30 cellular contexts compared by ENCODE assay signal in the genomic region with DNA sequence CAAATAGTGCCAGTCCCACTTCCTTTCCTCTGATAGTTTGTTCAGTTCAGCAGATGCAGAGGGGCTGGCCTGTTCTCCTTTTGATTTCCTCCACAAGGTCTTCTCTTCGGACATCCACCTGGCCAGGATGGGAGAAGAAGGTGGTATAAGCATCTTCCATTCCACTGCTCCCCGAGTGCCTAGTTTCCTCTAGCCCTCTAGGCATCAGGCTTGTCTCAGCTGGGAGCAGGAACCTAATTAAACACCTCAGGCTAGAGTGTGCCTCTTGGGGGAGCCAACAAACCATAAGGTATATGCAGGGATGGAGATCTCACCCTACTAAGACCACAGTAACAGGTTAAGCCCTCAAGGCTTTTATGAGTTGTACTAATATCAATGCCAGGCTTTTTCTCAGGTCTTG. TPM values are rescaled to one million over a fixed set of nuclear protein-coding genes. Genes with fewer than 3 reads are reported as not detected.
A peak's percentile ranks its signal among the peaks of the same experiment; 100 is the strongest.
DNase-seq lines count a peak whose midpoint lies in the region; ATAC-seq, FAIRE-seq and TF ChIP-seq lines count a peak whose summit lies in the region.
"Had no signal": no experiment of that assay in that cellular context is flagged by ENCODE, and none has a peak within 500 bp of the region (broad histone marks: within the 10 kb centered on the region; RNA-seq: fewer than 3 reads in every experiment).

No MANE protein-coding gene starts in this region.

- intact Hi-C loops in HepG2 (cut with micrococcal nuclease; ENCODE audit: unreplicated experiment), result no loop called here
- intact Hi-C loops in right lobe of liver (cut with DNase I), result no loop called here
- intact Hi-C loops in PC-3 (cut with micrococcal nuclease), result no loop called here
- intact Hi-C loops in mammary epithelial cell (cut with micrococcal nuclease), result no loop called here

- in situ Hi-C loops in HepG2 (cut with HindIII; ENCODE audit: extremely low pct_ligation_motif_present, low pct_unique_long_range_greater_than_20kb) (no loop called here), mammary epithelial cell (cut with MboI; ENCODE audit: low sequenced_read_pairs in 2 of 2) (no loop called here)

- 91% methylated on average over 2 of the region's 2 CpGs for WGBS in HepG2 (ENCODE audit: low lambda C conversion rate)
- WGBS in right lobe of liver (ENCODE audit: insufficient coverage, low coverage, low lambda C conversion rate, missing lambda C conversion rate), result 63% methylated on average over 1 of the region's 2 CpGs
- WGBS in mammary epithelial cell (ENCODE audit: low coverage, missing lambda C conversion rate), result 96% methylated on average over 2 of the region's 2 CpGs
- 89 to 92% methylated on average over 2 of the region's 2 CpGs for WGBS in upper lobe of left lung, 2 donors

- H3K9me3 ChIP-seq in HepG2 (ENCODE audit: low read length) (no peaks in the 10 kb centered on the region), right lobe of liver (no peaks in the 10 kb centered on the region), PC-3 (ENCODE audit: low read length) (no peaks in the 10 kb centered on the region), mammary epithelial cell (replicated peaks; ENCODE audit: insufficient read depth, low read length) (no peaks in the 10 kb centered on the region), upper lobe of left lung (no peaks in the 10 kb centered on the region)
- H3K9me3 ChIP-seq: right atrium auricular region, testis, vagina had no signal

- H4K20me1 ChIP-seq in HepG2 (ENCODE audit: insufficient read depth, low read length), result no peaks in the 10 kb centered on the region
- H4K20me1 ChIP-seq in PC-3 (ENCODE audit: low read length), result no peaks in the 10 kb centered on the region
- no peaks in the 10 kb centered on the region for H4K20me1 ChIP-seq in mammary epithelial cell (ENCODE audit: insufficient read depth, low read length)

- POLR2A ChIA-PET in HepG2 (lab: Yijun Ruan, JAX) (no interaction called here), PC-3 (lab: Charles Lee; ENCODE audit: unreplicated experiment) (no interaction called here)

- H3K9me2 ChIP-seq in PC-3 (replicated peaks; ENCODE audit: low read length), result no peaks in the 10 kb centered on the region

- H3K9ac ChIP-seq in HepG2 (ENCODE audit: insufficient read depth, low read depth, low read length) (no peak overlapping the region), PC-3 (ENCODE audit: low read length) (no peak overlapping the region), mammary epithelial cell (ENCODE audit: insufficient read depth, low read length) (no peak overlapping the region)
- H3K9ac ChIP-seq: KMS-11, parathyroid adenoma had no signal

- dilution Hi-C loops in mammary epithelial cell (cut with HindIII; ENCODE audit: low sequenced_read_pairs), result no loop called here

- CTCF ChIA-PET in HepG2 (lab: Yijun Ruan, JAX; ENCODE audit: low intra/inter-chr PET ratio, low total read pairs) (no interaction called here), PC-3 (lab: Charles Lee) (no interaction called here), mammary epithelial cell (lab: Charles Lee; ENCODE audit: low non-redundant PET) (no interaction called here)

- BruUV-seq in HepG2 (replicated peaks; lab: Mats Ljungman, UMichigan), result no TSS peak
- TSS peak; percentile 54 for BruUV-seq in PC-3 (replicated peaks; lab: Mats Ljungman, UMichigan)
- TSS peak; percentile 75 for BruUV-seq in mammary epithelial cell (replicated peaks; lab: Mats Ljungman, UMichigan)

- H3K4me3 ChIP-seq in HepG2 (replicated peaks in 1 of 3; ENCODE audit: insufficient read depth in 1 of 3, low read depth in 2 of 3, low read length in 3 of 3), result no peak overlapping the region
- H3K4me3 ChIP-seq in right lobe of liver, result no peak overlapping the region
- no peak overlapping the region for H3K4me3 ChIP-seq in PC-3 (ENCODE audit: low read length)
- no peak overlapping the region for H3K4me3 ChIP-seq in mammary epithelial cell (replicated peaks in 1 of 3; ENCODE audit: insufficient read depth in 1 of 3, low read depth in 2 of 3, low read length in 3 of 3)
- no peak overlapping the region for H3K4me3 ChIP-seq in upper lobe of left lung
- H3K4me3 ChIP-seq: right atrium auricular region, SK-N-MC, vagina had no signal

- no peaks in the 10 kb centered on the region for H3K4me1 ChIP-seq in HepG2 (ENCODE audit: insufficient read depth, low read length)
- H3K4me1 ChIP-seq in right lobe of liver, result no peaks in the 10 kb centered on the region
- H3K4me1 ChIP-seq in PC-3 (ENCODE audit: insufficient read depth, low read length), result no peaks in the 10 kb centered on the region
- no peaks in the 10 kb centered on the region for H3K4me1 ChIP-seq in mammary epithelial cell (ENCODE audit: insufficient read depth, low read length)
- H3K4me1 ChIP-seq in upper lobe of left lung, result no peaks in the 10 kb centered on the region
- H3K4me1 ChIP-seq: parathyroid adenoma, right atrium auricular region, testis had no signal

- TF ChIP-seq RAD21 in HepG2 (CRISPR knock-in tag; IDR thresholded peaks at IDR 0.05), result no peak

- no peak for TF ChIP-seq EP300 in HepG2 (IDR thresholded peaks at IDR 0.05; ENCODE audit: low read depth in 2 of 2, low read length in 2 of 2)
- no peak for TF ChIP-seq EP300 in HepG2 (CRISPR knock-in tag; IDR thresholded peaks at IDR 0.05; ENCODE audit: borderline replicate concordance)
- no peak for TF ChIP-seq EP300 in upper lobe of left lung (IDR thresholded peaks at IDR 0.05)

- H3K4me2 ChIP-seq in HepG2 (ENCODE audit: low read depth, low read length) (no peak overlapping the region), PC-3 (ENCODE audit: low read length) (no peak overlapping the region), mammary epithelial cell (ENCODE audit: insufficient read depth, low read depth, low read length) (no peak overlapping the region)
- H3K4me2 ChIP-seq: KMS-11 had no signal

- H2AFZ ChIP-seq in HepG2 (ENCODE audit: low read length) (no peak overlapping the region), PC-3 (ENCODE audit: low read length) (no peak overlapping the region), mammary epithelial cell (ENCODE audit: low read depth, low read length) (no peak overlapping the region)
- H2AFZ ChIP-seq: parathyroid adenoma had no signal

- TF ChIP-seq CTCF in HepG2 (CRISPR knock-in tag; IDR thresholded peaks at IDR 0.05) (no peak), right lobe of liver (IDR thresholded peaks at IDR 0.05) (no peak), PC-3 (conservative IDR thresholded peaks at IDR 0.05; ENCODE audit: low read depth, low read length) (no peak), mammary epithelial cell (conservative IDR thresholded peaks at IDR 0.05 in 1 of 2, IDR thresholded peaks at IDR 0.05 in 1 of 2; ENCODE audit: extremely low read depth in 1 of 2, insufficient read depth in 1 of 2, low read depth in 1 of 2, low read length in 2 of 2) (no peak), upper lobe of left lung (IDR thresholded peaks at IDR 0.05) (no peak)

- no peak overlapping the region for H3K27ac ChIP-seq in HepG2 (ENCODE audit: extremely low read length, insufficient read depth, low read length)
- no peak overlapping the region for H3K27ac ChIP-seq in right lobe of liver
- no peak overlapping the region for H3K27ac ChIP-seq in PC-3 (ENCODE audit: low read length)
- H3K27ac ChIP-seq in mammary epithelial cell (ENCODE audit: insufficient read depth, low read depth, low read length), result no peak overlapping the region
- H3K27ac ChIP-seq in upper lobe of left lung, result no peak overlapping the region
- H3K27ac ChIP-seq: KMS-11, parathyroid adenoma, right atrium auricular region, SK-N-MC, testis, vagina had no signal

- DNase-seq in HepG2 (ENCODE audit: low spot score) (no peak), right lobe of liver (no peak), PC-3 (no peak), mammary epithelial cell (no peak), activated gamma-delta T cell treated with Interleukin-2 at 50 U/mL for 16 hours (no peak), upper lobe of left lung (no peak)
- DNase-seq: activated CD4-positive, alpha-beta memory T cell treated with anti-CD3 and anti-CD28 coated beads for 36 hours; activated CD4-positive, CD25-positive, alpha-beta regulatory T cell; activated naive CD4-positive, alpha-beta T cell treated with anti-CD3 and anti-CD28 coated beads, Interleukin-2, amount 10 ng/mL, durations not matched to agents 7 days and 5 days; activated T-cell treated with anti-CD3 and anti-CD28 coated beads, Interleukin-2, amount 50 U/mL, for 1 hour; aorta; CD4-positive, alpha-beta memory T cell; DMS153; GOT3; islet precursor cell; natural killer cell; NCI-H1436 treated with DMSO at 0.1 percent for 48 hours; NCI-H2171 treated with DMSO at 0.1 percent for 48 hours; NCI-H524; stimulated activated CD4-positive, alpha-beta T cell treated with anti-CD3 and anti-CD28 coated beads, Interleukin-4, amount 100 ng/mL, for 24 hours; stimulated activated naive CD4-positive, alpha-beta T cell treated with Interleukin-2 at 50 U/mL for 16 hours; T1000 had no signal

- ATAC-seq in HepG2 (peak; percentile 21), right lobe of liver (no peak), PC-3 (peak; percentile 32), upper lobe of left lung (ENCODE audit: low FRiP score in 2 of 2) (no peak), GM18858 (IDR thresholded peaks at IDR 0.05; ENCODE audit: unreplicated experiment) (no peak)
- ATAC-seq: natural killer cell had no signal

- H3K36me3 ChIP-seq in HepG2 (replicated peaks in 1 of 2; ENCODE audit: control insufficient read depth in 1 of 2, insufficient read depth in 2 of 2, low read length in 2 of 2) (peaks cover 27 to 56% of the 10 kb centered on the region in 2 experiments; a peak in 4 of 5 replicates), right lobe of liver (peaks cover 0 to 57% (median 14%) of the 10 kb centered on the region in 4 donors), PC-3 (ENCODE audit: low read depth, low read length) (peaks cover 8% of the 10 kb centered on the region), mammary epithelial cell (ENCODE audit: insufficient read depth, low read length) (peaks cover 36% of the 10 kb centered on the region), upper lobe of left lung (peaks cover 26 to 100% (median 71%) of the 10 kb centered on the region in 4 donors)

- no peak for TF ChIP-seq POLR2A in HepG2 (IDR thresholded peaks at IDR 0.05; ENCODE audit: insufficient read depth in 1 of 2, low read depth in 2 of 2, low read length in 2 of 2)
- no peak for TF ChIP-seq POLR2A in right lobe of liver (IDR thresholded peaks at IDR 0.05)
- TF ChIP-seq POLR2A in upper lobe of left lung (IDR thresholded peaks at IDR 0.05), result no peak

- H3K27me3 ChIP-seq in HepG2 (ENCODE audit: control insufficient read depth in 1 of 2, insufficient read depth in 2 of 2, low read length in 2 of 2), result no peaks in the 10 kb centered on the region
- H3K27me3 ChIP-seq in right lobe of liver, result no peaks in the 10 kb centered on the region
- no peaks in the 10 kb centered on the region for H3K27me3 ChIP-seq in PC-3 (ENCODE audit: low read length)
- H3K27me3 ChIP-seq in mammary epithelial cell (ENCODE audit: insufficient read depth, low read length), result no peaks in the 10 kb centered on the region
- H3K27me3 ChIP-seq in upper lobe of left lung, result no peaks in the 10 kb centered on the region
- H3K27me3 ChIP-seq: right atrium auricular region, testis, vagina had no signal

- no peaks in the 10 kb centered on the region for H3F3A ChIP-seq in PC-3 (ENCODE audit: low read length, unreplicated experiment)

- no peak for FAIRE-seq in HepG2 (lab: Jason Lieb, UNC)
- FAIRE-seq: G401.6 had no signal

- H3K79me2 ChIP-seq in HepG2 (ENCODE audit: insufficient read depth, low read length) (no peaks in the 10 kb centered on the region), PC-3 (ENCODE audit: low read length) (no peaks in the 10 kb centered on the region), mammary epithelial cell (ENCODE audit: insufficient read depth, low read length) (no peaks in the 10 kb centered on the region)
- H3K79me2 ChIP-seq: parathyroid adenoma had no signal

RNA-seq across cellular contexts. Expression of gene DND1, which starts 0.8 kb away (rescaled TPM):
- total RNA-seq in HepG2 (2016; rRNA removed; fragmentation: Illumina TruSeq; extraction: Trizol) (0.17 and 0.55 TPM in 2 replicates), right lobe of liver (1 to 10 TPM in 1 of 6 experiments, under 1 TPM in 5; 0.27 to 1.4 (median 0.69) TPM), PC-3 (2014; rRNA removed) (0.75 and 1.1 TPM in 2 replicates), mammary epithelial cell (1 to 10 TPM in 1 of 2 donors, under 1 TPM in 1; 0.67 to 1.1 TPM), upper lobe of left lung (1 to 10 TPM in 5 of 6 donors, under 1 TPM in 1; 0.92 to 3.6 (median 1.6) TPM)
- not detected in 2 replicates for total RNA-seq in HepG2 (2016; cell fraction: cytosol; rRNA removed; fragmentation: Illumina TruSeq; extraction: Trizol; ENCODE audit: low read depth)
- total RNA-seq in HepG2 (2016; cell fraction: insoluble cytoplasmic fraction; rRNA removed; fragmentation: Illumina TruSeq; extraction: Trizol), result 0.63 TPM in 1 of 2 replicates, not detected in the other
- 0.15 and 0.21 TPM in 2 replicates for total RNA-seq in HepG2 (2016; cell fraction: membrane; rRNA removed; fragmentation: Illumina TruSeq; extraction: Trizol)
- total RNA-seq in HepG2 (2016; cell fraction: nucleus; rRNA removed; fragmentation: Illumina TruSeq; extraction: Trizol), result 0.93 and 1.1 TPM in 2 replicates
- polyA plus RNA-seq in HepG2 (2011; rRNA removed) (0.48 and 1.3 TPM in 2 replicates), mammary epithelial cell (0.44 TPM)
- 0.28 and 0.52 TPM in 2 replicates for polyA plus RNA-seq in HepG2 (2011; cell fraction: cytosol; rRNA removed)
- 8.9 and 9.8 TPM in 2 replicates for polyA plus RNA-seq in HepG2 (2011; cell fraction: nucleus; rRNA removed)
- not detected in 2 replicates for polyA plus RNA-seq in HepG2 (2012)
- polyA plus RNA-seq in HepG2 (2016; cell fraction: cytosol; fragmentation: Illumina TruSeq; extraction: Trizol; ENCODE audit: low read depth), result 0.07 TPM in 1 of 2 replicates, not detected in the other
- 0.15 TPM in 1 of 2 replicates, not detected in the other for polyA plus RNA-seq in HepG2 (2016; cell fraction: insoluble cytoplasmic fraction; fragmentation: Illumina TruSeq; extraction: Trizol; ENCODE audit: low read depth)
- 0.23 TPM in 2 replicates for polyA plus RNA-seq in HepG2 (2016; cell fraction: membrane; fragmentation: Illumina TruSeq; extraction: Trizol; ENCODE audit: low read depth)
- polyA plus RNA-seq in HepG2 (2016; cell fraction: nucleus; fragmentation: Illumina TruSeq; extraction: Trizol; ENCODE audit: insufficient read depth, low read depth), result 2.8 and 3.7 TPM in 2 replicates
- polyA minus RNA-seq in HepG2 (2011; rRNA and poly(A)+ RNA removed; ENCODE audit: low replicate concordance), result 0.88 and 1.3 TPM in 2 replicates
- not detected in 2 replicates for polyA minus RNA-seq in HepG2 (2011; cell fraction: cytosol; rRNA and poly(A)+ RNA removed)
- polyA minus RNA-seq in HepG2 (2011; cell fraction: nucleus; rRNA and poly(A)+ RNA removed), result 1.2 and 1.4 TPM in 2 replicates
- not detected for polyA minus RNA-seq in mammary epithelial cell
- polyA plus RNA-seq: CD4-positive, alpha-beta memory T cell had no signal

RNA-seq across cellular contexts. Expression of gene WDR55, which starts 9.5 kb away (rescaled TPM):
- 18.2 and 18.5 TPM in 2 replicates for total RNA-seq in HepG2 (2016; rRNA removed; fragmentation: Illumina TruSeq; extraction: Trizol)
- total RNA-seq in HepG2 (2016; cell fraction: cytosol; rRNA removed; fragmentation: Illumina TruSeq; extraction: Trizol; ENCODE audit: low read depth), result 1.8 and 2.8 TPM in 2 replicates
- 17.1 and 17.6 TPM in 2 replicates for total RNA-seq in HepG2 (2016; cell fraction: insoluble cytoplasmic fraction; rRNA removed; fragmentation: Illumina TruSeq; extraction: Trizol)
- 8.8 TPM in 2 replicates for total RNA-seq in HepG2 (2016; cell fraction: membrane; rRNA removed; fragmentation: Illumina TruSeq; extraction: Trizol)
- 16.0 and 18.3 TPM in 2 replicates for total RNA-seq in HepG2 (2016; cell fraction: nucleus; rRNA removed; fragmentation: Illumina TruSeq; extraction: Trizol)
- polyA plus RNA-seq in HepG2 (2011; rRNA removed), result 17.7 and 23.4 TPM in 2 replicates
- polyA plus RNA-seq in HepG2 (2011; cell fraction: cytosol; rRNA removed), result 15.6 and 19.1 TPM in 2 replicates
- 55.5 and 55.6 TPM in 2 replicates for polyA plus RNA-seq in HepG2 (2011; cell fraction: nucleus; rRNA removed)
- polyA plus RNA-seq in HepG2 (2012), result 13.9 and 15.2 TPM in 2 replicates
- polyA plus RNA-seq in HepG2 (2016; cell fraction: cytosol; fragmentation: Illumina TruSeq; extraction: Trizol; ENCODE audit: low read depth), result 1.9 and 2.1 TPM in 2 replicates
- 15.5 and 17.3 TPM in 2 replicates for polyA plus RNA-seq in HepG2 (2016; cell fraction: insoluble cytoplasmic fraction; fragmentation: Illumina TruSeq; extraction: Trizol; ENCODE audit: low read depth)
- polyA plus RNA-seq in HepG2 (2016; cell fraction: membrane; fragmentation: Illumina TruSeq; extraction: Trizol; ENCODE audit: low read depth), result 5.0 and 5.9 TPM in 2 replicates
- 50.1 and 52.2 TPM in 2 replicates for polyA plus RNA-seq in HepG2 (2016; cell fraction: nucleus; fragmentation: Illumina TruSeq; extraction: Trizol; ENCODE audit: insufficient read depth, low read depth)
- polyA minus RNA-seq in HepG2 (2011; rRNA and poly(A)+ RNA removed; ENCODE audit: low replicate concordance), result 24.4 and 41.7 TPM in 2 replicates
- polyA minus RNA-seq in HepG2 (2011; cell fraction: cytosol; rRNA and poly(A)+ RNA removed), result 14.0 and 14.3 TPM in 2 replicates
- polyA minus RNA-seq in HepG2 (2011; cell fraction: nucleus; rRNA and poly(A)+ RNA removed), result 19.7 and 20.5 TPM in 2 replicates
- 10 to 100 TPM; 13.3 to 18.4 (median 15.0) TPM for total RNA-seq in right lobe of liver
- total RNA-seq in PC-3 (2014; rRNA removed), result 21.2 and 27.2 TPM in 2 replicates
- 10 to 100 TPM; 18.3 to 26.8 TPM for total RNA-seq in mammary epithelial cell
- polyA plus RNA-seq in mammary epithelial cell, result 24.7 TPM
- polyA minus RNA-seq in mammary epithelial cell, result 22.2 TPM
- 10 to 100 TPM; 23.2 to 44.0 (median 24.5) TPM for total RNA-seq in upper lobe of left lung

RNA-seq across cellular contexts. Expression of gene HARS1, which starts 17.0 kb away (rescaled TPM):
- 66.2 and 78.8 TPM in 2 replicates for total RNA-seq in HepG2 (2016; rRNA removed; fragmentation: Illumina TruSeq; extraction: Trizol)
- total RNA-seq in HepG2 (2016; cell fraction: cytosol; rRNA removed; fragmentation: Illumina TruSeq; extraction: Trizol; ENCODE audit: low read depth), result 13.1 and 14.5 TPM in 2 replicates
- 70.2 and 81.1 TPM in 2 replicates for total RNA-seq in HepG2 (2016; cell fraction: insoluble cytoplasmic fraction; rRNA removed; fragmentation: Illumina TruSeq; extraction: Trizol)
- 20.9 and 21.9 TPM in 2 replicates for total RNA-seq in HepG2 (2016; cell fraction: membrane; rRNA removed; fragmentation: Illumina TruSeq; extraction: Trizol)
- total RNA-seq in HepG2 (2016; cell fraction: nucleus; rRNA removed; fragmentation: Illumina TruSeq; extraction: Trizol), result 45.1 and 48.6 TPM in 2 replicates
- 36.9 and 37.2 TPM in 2 replicates for polyA plus RNA-seq in HepG2 (2011; rRNA removed)
- 33.8 and 44.9 TPM in 2 replicates for polyA plus RNA-seq in HepG2 (2011; cell fraction: cytosol; rRNA removed)
- polyA plus RNA-seq in HepG2 (2011; cell fraction: nucleus; rRNA removed), result 45.2 and 53.9 TPM in 2 replicates
- 36.0 and 36.8 TPM in 2 replicates for polyA plus RNA-seq in HepG2 (2012)
- polyA plus RNA-seq in HepG2 (2016; cell fraction: cytosol; fragmentation: Illumina TruSeq; extraction: Trizol; ENCODE audit: low read depth), result 7.2 and 8.5 TPM in 2 replicates
- 86.5 and 89.9 TPM in 2 replicates for polyA plus RNA-seq in HepG2 (2016; cell fraction: insoluble cytoplasmic fraction; fragmentation: Illumina TruSeq; extraction: Trizol; ENCODE audit: low read depth)
- polyA plus RNA-seq in HepG2 (2016; cell fraction: membrane; fragmentation: Illumina TruSeq; extraction: Trizol; ENCODE audit: low read depth), result 13.6 and 14.8 TPM in 2 replicates
- polyA plus RNA-seq in HepG2 (2016; cell fraction: nucleus; fragmentation: Illumina TruSeq; extraction: Trizol; ENCODE audit: insufficient read depth, low read depth), result 117 and 121 TPM in 2 replicates
- polyA minus RNA-seq in HepG2 (2011; rRNA and poly(A)+ RNA removed; ENCODE audit: low replicate concordance), result 23.8 and 62.7 TPM in 2 replicates
- polyA minus RNA-seq in HepG2 (2011; cell fraction: cytosol; rRNA and poly(A)+ RNA removed), result 19.5 and 25.5 TPM in 2 replicates
- 42.5 and 53.8 TPM in 2 replicates for polyA minus RNA-seq in HepG2 (2011; cell fraction: nucleus; rRNA and poly(A)+ RNA removed)
- 10 to 100 TPM; 22.8 to 46.6 (median 37.0) TPM for total RNA-seq in right lobe of liver
- total RNA-seq in PC-3 (2014; rRNA removed), result 76.1 and 87.1 TPM in 2 replicates
- total RNA-seq in mammary epithelial cell, result 100 to 1,000 TPM in 1 of 2 donors, 10 to 100 TPM in 1; 60.3 to 104 TPM
- polyA plus RNA-seq in mammary epithelial cell, result 103 TPM
- polyA minus RNA-seq in mammary epithelial cell, result 117 TPM
- 10 to 100 TPM; 40.7 to 57.6 (median 44.6) TPM for total RNA-seq in upper lobe of left lung

RNA-seq across cellular contexts. Expression of gene HARS2, which starts 17.0 kb away (rescaled TPM):
- total RNA-seq in HepG2 (2016; rRNA removed; fragmentation: Illumina TruSeq; extraction: Trizol) (25.8 and 28.3 TPM in 2 replicates), right lobe of liver (10 to 100 TPM in 4 of 6 experiments, 1 to 10 TPM in 2; 8.5 to 13.9 (median 11.5) TPM), PC-3 (2014; rRNA removed) (23.3 and 29.7 TPM in 2 replicates), mammary epithelial cell (10 to 100 TPM; 24.8 to 30.4 TPM), upper lobe of left lung (100 to 1,000 TPM in 1 of 6 donors, 10 to 100 TPM in 5; 19.7 to 136 (median 24.2) TPM)
- total RNA-seq in HepG2 (2016; cell fraction: cytosol; rRNA removed; fragmentation: Illumina TruSeq; extraction: Trizol; ENCODE audit: low read depth), result 5.1 and 6.4 TPM in 2 replicates
- total RNA-seq in HepG2 (2016; cell fraction: insoluble cytoplasmic fraction; rRNA removed; fragmentation: Illumina TruSeq; extraction: Trizol), result 26.9 and 28.1 TPM in 2 replicates
- 9.4 and 11.0 TPM in 2 replicates for total RNA-seq in HepG2 (2016; cell fraction: membrane; rRNA removed; fragmentation: Illumina TruSeq; extraction: Trizol)
- 24.3 and 26.6 TPM in 2 replicates for total RNA-seq in HepG2 (2016; cell fraction: nucleus; rRNA removed; fragmentation: Illumina TruSeq; extraction: Trizol)
- polyA plus RNA-seq in HepG2 (2011; rRNA removed) (17.6 and 17.9 TPM in 2 replicates), mammary epithelial cell (25.2 TPM)
- 11.2 and 13.9 TPM in 2 replicates for polyA plus RNA-seq in HepG2 (2011; cell fraction: cytosol; rRNA removed)
- polyA plus RNA-seq in HepG2 (2011; cell fraction: nucleus; rRNA removed), result 29.0 and 33.3 TPM in 2 replicates
- polyA plus RNA-seq in HepG2 (2012), result 14.2 and 15.4 TPM in 2 replicates
- polyA plus RNA-seq in HepG2 (2016; cell fraction: cytosol; fragmentation: Illumina TruSeq; extraction: Trizol; ENCODE audit: low read depth), result 1.7 and 2.6 TPM in 2 replicates
- 21.7 and 22.7 TPM in 2 replicates for polyA plus RNA-seq in HepG2 (2016; cell fraction: insoluble cytoplasmic fraction; fragmentation: Illumina TruSeq; extraction: Trizol; ENCODE audit: low read depth)
- polyA plus RNA-seq in HepG2 (2016; cell fraction: membrane; fragmentation: Illumina TruSeq; extraction: Trizol; ENCODE audit: low read depth), result 4.5 and 5.1 TPM in 2 replicates
- 34.6 and 36.3 TPM in 2 replicates for polyA plus RNA-seq in HepG2 (2016; cell fraction: nucleus; fragmentation: Illumina TruSeq; extraction: Trizol; ENCODE audit: insufficient read depth, low read depth)
- 18.1 and 21.0 TPM in 2 replicates for polyA minus RNA-seq in HepG2 (2011; rRNA and poly(A)+ RNA removed; ENCODE audit: low replicate concordance)
- 8.6 and 10.0 TPM in 2 replicates for polyA minus RNA-seq in HepG2 (2011; cell fraction: cytosol; rRNA and poly(A)+ RNA removed)
- polyA minus RNA-seq in HepG2 (2011; cell fraction: nucleus; rRNA and poly(A)+ RNA removed), result 44.9 and 58.2 TPM in 2 replicates
- polyA minus RNA-seq in mammary epithelial cell, result 13.3 TPM

RNA-seq across cellular contexts. Expression of gene ZMAT2, which starts 26.0 kb away (rescaled TPM):
- total RNA-seq in HepG2 (2016; rRNA removed; fragmentation: Illumina TruSeq; extraction: Trizol) (92.8 and 141 TPM in 2 replicates), right lobe of liver (10 to 100 TPM; 11.6 to 26.4 (median 18.0) TPM), PC-3 (2014; rRNA removed) (28.2 and 36.8 TPM in 2 replicates), mammary epithelial cell (10 to 100 TPM; 25.8 to 44.5 TPM), upper lobe of left lung (10 to 100 TPM; 18.5 to 49.9 (median 35.0) TPM)
- total RNA-seq in HepG2 (2016; cell fraction: cytosol; rRNA removed; fragmentation: Illumina TruSeq; extraction: Trizol; ENCODE audit: low read depth), result 10.7 and 14.9 TPM in 2 replicates
- total RNA-seq in HepG2 (2016; cell fraction: insoluble cytoplasmic fraction; rRNA removed; fragmentation: Illumina TruSeq; extraction: Trizol), result 96.7 and 141 TPM in 2 replicates
- 28.5 and 32.2 TPM in 2 replicates for total RNA-seq in HepG2 (2016; cell fraction: membrane; rRNA removed; fragmentation: Illumina TruSeq; extraction: Trizol)
- total RNA-seq in HepG2 (2016; cell fraction: nucleus; rRNA removed; fragmentation: Illumina TruSeq; extraction: Trizol), result 35.3 and 39.3 TPM in 2 replicates
- polyA plus RNA-seq in HepG2 (2011; rRNA removed) (25.2 and 35.4 TPM in 2 replicates), mammary epithelial cell (32.1 TPM)
- 17.2 and 23.5 TPM in 2 replicates for polyA plus RNA-seq in HepG2 (2011; cell fraction: cytosol; rRNA removed)
- polyA plus RNA-seq in HepG2 (2011; cell fraction: nucleus; rRNA removed), result 10.4 and 17.0 TPM in 2 replicates
- polyA plus RNA-seq in HepG2 (2012), result 49.4 and 69.0 TPM in 2 replicates
- polyA plus RNA-seq in HepG2 (2016; cell fraction: cytosol; fragmentation: Illumina TruSeq; extraction: Trizol; ENCODE audit: low read depth), result 13.7 and 14.3 TPM in 2 replicates
- polyA plus RNA-seq in HepG2 (2016; cell fraction: insoluble cytoplasmic fraction; fragmentation: Illumina TruSeq; extraction: Trizol; ENCODE audit: low read depth), result 181 and 206 TPM in 2 replicates
- polyA plus RNA-seq in HepG2 (2016; cell fraction: membrane; fragmentation: Illumina TruSeq; extraction: Trizol; ENCODE audit: low read depth), result 25.7 and 27.5 TPM in 2 replicates
- 72.2 and 82.2 TPM in 2 replicates for polyA plus RNA-seq in HepG2 (2016; cell fraction: nucleus; fragmentation: Illumina TruSeq; extraction: Trizol; ENCODE audit: insufficient read depth, low read depth)
- polyA minus RNA-seq in HepG2 (2011; rRNA and poly(A)+ RNA removed; ENCODE audit: low replicate concordance), result 16.0 and 31.9 TPM in 2 replicates
- polyA minus RNA-seq in HepG2 (2011; cell fraction: cytosol; rRNA and poly(A)+ RNA removed), result 7.4 and 9.7 TPM in 2 replicates
- 22.8 and 25.5 TPM in 2 replicates for polyA minus RNA-seq in HepG2 (2011; cell fraction: nucleus; rRNA and poly(A)+ RNA removed)
- polyA minus RNA-seq in mammary epithelial cell, result 34.1 TPM

Comparison
In these comparisons a context has a peak if more than half of its experiments do, and no peak if none do; other contexts are left out.
1. ATAC-seq: peak in HepG2 (single experiment) and PC-3 (single experiment); none in right lobe of liver (0 of 4), upper lobe of left lung (0 of 2) and GM18858 (single experiment).